Comparison of ENCODE assay signal across 23 cellular contexts in the genomic region with DNA sequence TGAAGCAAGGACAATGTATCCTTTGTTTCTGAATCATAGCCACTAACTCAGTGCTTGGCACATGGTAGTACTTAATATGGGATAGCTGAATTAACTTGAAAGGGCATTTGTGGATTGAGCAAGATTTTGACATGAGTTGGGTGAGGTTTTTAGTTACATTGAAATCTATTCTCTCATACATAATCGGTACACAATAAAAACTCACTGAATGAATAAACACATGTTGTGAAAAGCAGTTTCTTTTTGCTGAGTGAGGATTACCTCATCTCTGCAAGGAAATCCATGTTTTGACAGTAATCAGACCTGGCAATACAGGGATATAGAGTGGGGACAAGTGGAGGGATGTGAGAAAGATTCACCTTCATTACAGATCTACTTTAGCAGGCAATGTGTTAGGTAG. TPM values are rescaled to one million over a fixed set of nuclear protein-coding genes. Genes with fewer than 3 reads are reported as not detected.
DNase-seq lines count a peak whose midpoint lies in the region; ATAC-seq and TF ChIP-seq lines count a peak whose summit lies in the region.
"Had no signal": no experiment of that assay in that cellular context is flagged by ENCODE, and none has a peak within 500 bp of the region (broad histone marks: within the 10 kb centered on the region; RNA-seq: fewer than 3 reads in every experiment).

No MANE protein-coding gene starts in this region.

- DNase-seq in NCI-H2029 (lab: John Stamatoyannopoulos, UW) (peak; percentile 41), NCI-H2107 (lab: John Stamatoyannopoulos, UW) (peak; percentile 24), astrocyte of the hippocampus (ENCODE audit: low read depth, low spot score) (peak; percentile 11), foreskin melanocyte (peak; percentile 44), NOMO-1 treated with dmso at 0.1 percent for 144 hours (lab: John Stamatoyannopoulos, UW; ENCODE audit: unreplicated experiment) (no peak), osteoblast (ENCODE audit: insufficient read length, low spot score, missing footprints) (no peak)
- DNase-seq: CD4-positive, CD25-positive, alpha-beta regulatory T cell; COR-L47; GM23248; Karpas-422; NCI-H1048; NCI-H1436; NCI-H187 treated with DMSO at 0.1 percent for 48 hours; NCI-H2227 treated with DMSO at 0.1 percent for 48 hours; NCI-H510A; NCI-H748 treated with DMSO at 0.1 percent for 48 hours; Peyer's patch; SJCRH30; T-helper 1 cell had no signal

- no peak overlapping the region for H2AFZ ChIP-seq in osteoblast (ENCODE audit: low read length)
- H2AFZ ChIP-seq: GM23248 had no signal

- H3K9me3 ChIP-seq in osteoblast (ENCODE audit: low read depth, low read length), result no peaks in the 10 kb centered on the region
- H3K9me3 ChIP-seq: HAP-1, Peyer's patch, SJCRH30 had no signal

- H3K27me3 ChIP-seq in osteoblast (ENCODE audit: insufficient read depth, low read length), result peaks cover 3% of the 10 kb centered on the region
- H3K27me3 ChIP-seq: Peyer's patch had no signal

- ATAC-seq in GM18858 (IDR thresholded peaks at IDR 0.05; ENCODE audit: unreplicated experiment), result no peak

- H4K20me1 ChIP-seq in osteoblast (ENCODE audit: insufficient read depth, low read length), result no peaks in the 10 kb centered on the region

- no peak overlapping the region for H3K27ac ChIP-seq in osteoblast (ENCODE audit: low read depth, low read length)
- H3K27ac ChIP-seq: GM23248, Peyer's patch, SJCRH30 had no signal

- H3K4me1 ChIP-seq in osteoblast (ENCODE audit: insufficient read depth, low read length), result no peaks in the 10 kb centered on the region
- H3K4me1 ChIP-seq: HAP-1, Peyer's patch, SJCRH30 had no signal

- H3K36me3 ChIP-seq in osteoblast (ENCODE audit: insufficient read depth, low read length), result no peaks in the 10 kb centered on the region
- H3K36me3 ChIP-seq: HAP-1, Peyer's patch, SJCRH30 had no signal

- no peak for TF ChIP-seq CTCF in osteoblast (IDR thresholded peaks at IDR 0.05; ENCODE audit: extremely low read depth, low read depth, low read length)

- H3K79me2 ChIP-seq in osteoblast (ENCODE audit: insufficient read depth, low read length), result no peaks in the 10 kb centered on the region

- H3K4me2 ChIP-seq in osteoblast (ENCODE audit: insufficient read depth, low read length), result no peak overlapping the region

- no peak overlapping the region for H3K4me3 ChIP-seq in osteoblast (ENCODE audit: insufficient read depth, low read length)
- H3K4me3 ChIP-seq: GM23248, HAP-1, Peyer's patch, SJCRH30 had no signal

RNA-seq across cellular contexts. Expression of gene BEND5, which starts 54.9 kb away (rescaled TPM):
- total RNA-seq in osteoblast, result 0.72 and 1.2 TPM in 2 replicates
- total RNA-seq: G401, GM23248, OCI-LY7 had no signal

Comparison
In these comparisons a context has a peak if more than half of its experiments do, and no peak if none do; other contexts are left out.
1. DNase-seq: peak in NCI-H2029 (single experiment), NCI-H2107 (single experiment), astrocyte of the hippocampus (single experiment) and foreskin melanocyte (single experiment); none in NOMO-1 treated with dmso at 0.1 percent for 144 hours (single experiment) and osteoblast (single experiment).